Comparison of ENCODE assay signal across 17 cellular contexts in genomic region chr7:32074787-32075570, GRCh38. TPM values are rescaled to one million over a fixed set of nuclear protein-coding genes. Genes with fewer than 3 reads are reported as not detected.
DNase-seq lines count a peak whose midpoint lies in the region; ATAC-seq and TF ChIP-seq lines count a peak whose summit lies in the region.
"Had no signal": no experiment of that assay in that cellular context is flagged by ENCODE, and none has a peak within 500 bp of the region (broad histone marks: within the 10 kb centered on the region; RNA-seq: fewer than 3 reads in every experiment).

No MANE protein-coding gene starts in this region.

- H3K9me3 Mint-ChIP-seq in nephron progenitor cell: peaks cover 9% of the 10 kb centered on the region
- no peaks in the 10 kb centered on the region for H3K9me3 Mint-ChIP-seq in Caco-2 (ENCODE audit: unreplicated experiment)

- H3K27me3 Mint-ChIP-seq in nephron progenitor cell (ENCODE audit: low read depth, poor library complexity) (peaks cover 48% of the 10 kb centered on the region), Caco-2 (ENCODE audit: insufficient read depth, unreplicated experiment) (peaks cover 9% of the 10 kb centered on the region)

- intact Hi-C loops in left ventricle myocardium inferior (cut with micrococcal nuclease) (no loop called here), Right ventricle myocardium inferior (cut with DNase I) (loop anchor here (5.0 kb wide), 1 partner anchor 193 kb away; no protein-coding TSS in a partner anchor), Caco-2 (cut with micrococcal nuclease; ENCODE audit: unreplicated experiment) (no loop called here)

- no TSS peak for BruUV-seq in Caco-2 (replicated peaks; lab: Mats Ljungman, UMichigan)

- TF ChIP-seq CTCF in left ventricle myocardium inferior (IDR thresholded peaks at IDR 0.05; ENCODE audit: borderline replicate concordance): no peak
- TF ChIP-seq CTCF in nephron progenitor cell (IDR thresholded peaks at IDR 0.05): no peak
- no peak for TF ChIP-seq CTCF in Caco-2 (IDR thresholded peaks at IDR 0.05; ENCODE audit: insufficient read depth in 1 of 2, low read depth in 1 of 2, low read length in 1 of 2, severe bottlenecking in 1 of 2, unreplicated experiment in 1 of 2)

- CTCF ChIA-PET in Caco-2 (lab: Charles Lee): no interaction called here

- H3K4me3 Mint-ChIP-seq in nephron progenitor cell (peak overlapping the region; percentile 9), Caco-2 (ENCODE audit: unreplicated experiment) (no peak overlapping the region)

- ATAC-seq in Right ventricle myocardium inferior (no peak), GM18858 (IDR thresholded peaks at IDR 0.05; ENCODE audit: unreplicated experiment) (no peak)
- ATAC-seq: GM12878 had no signal

- H3K4me1 ChIP-seq in left ventricle myocardium inferior (peaks cover 88% of the 10 kb centered on the region), SJCRH30 (no peaks in the 10 kb centered on the region; the same call in 1 of the 2 replicates), Caco-2 (no peaks in the 10 kb centered on the region)
- H3K4me1 ChIP-seq: Peyer's patch had no signal

- no peak for DNase-seq in left ventricle myocardium inferior
- no peak for DNase-seq in Right ventricle myocardium inferior (ENCODE audit: missing footprints)
- peak; percentile 92 for DNase-seq in globus pallidus (ENCODE audit: low spot score)
- DNase-seq in nephron progenitor cell: no peak
- DNase-seq in SJCRH30: no peak
- DNase-seq in activated CD4-positive, alpha-beta T cell treated with anti-CD3 and anti-CD28 coated beads, Interleukin-2, amount 50 U/mL, for 1 hour: no peak
- DNase-seq in Caco-2: no peak
- DNase-seq: Calu3, H7, Karpas-422, NCI-H187 treated with DMSO at 0.1 percent for 48 hours, NCI-H446 treated with DMSO at 0.1 percent for 48 hours, NCI-H774, Peyer's patch, SHP77 treated with DMSO at 0.1 percent for 48 hours had no signal

- no peak overlapping the region for H3K27ac Mint-ChIP-seq in nephron progenitor cell
- no peak overlapping the region for H3K27ac Mint-ChIP-seq in Caco-2 (ENCODE audit: unreplicated experiment)

- H3K27me3 ChIP-seq in left ventricle myocardium inferior (ENCODE audit: low read depth): peaks cover 13% of the 10 kb centered on the region
- H3K27me3 ChIP-seq in SJCRH30: no peaks in the 10 kb centered on the region; the same call in 1 of the 2 replicates
- H3K27me3 ChIP-seq in Caco-2 (replicated peaks; ENCODE audit: control insufficient read depth, insufficient read depth, low read length): no peaks in the 10 kb centered on the region
- H3K27me3 ChIP-seq: Peyer's patch had no signal

- peaks cover 34% of the 10 kb centered on the region for H3K4me1 Mint-ChIP-seq in nephron progenitor cell
- no peaks in the 10 kb centered on the region for H3K4me1 Mint-ChIP-seq in Caco-2 (ENCODE audit: low read depth, unreplicated experiment)

- H3K4me3 ChIP-seq in left ventricle myocardium inferior (no peak overlapping the region), SJCRH30 (no peak overlapping the region), Caco-2 (ENCODE audit: low read depth, low read length) (no peak overlapping the region)
- H3K4me3 ChIP-seq: GM12878, Peyer's patch had no signal

- H3K9me3 ChIP-seq in left ventricle myocardium inferior (replicated peaks) (no peaks in the 10 kb centered on the region), SJCRH30 (replicated peaks) (no peaks in the 10 kb centered on the region), Caco-2 (no peaks in the 10 kb centered on the region)
- H3K9me3 ChIP-seq: Peyer's patch had no signal

- H3K27ac ChIP-seq in left ventricle myocardium inferior (replicated peaks): peak overlapping the region; percentile 94
- H3K27ac ChIP-seq in SJCRH30: no peak overlapping the region
- H3K27ac ChIP-seq: Peyer's patch had no signal

- H3K36me3 ChIP-seq in left ventricle myocardium inferior: no peaks in the 10 kb centered on the region
- H3K36me3 ChIP-seq in SJCRH30: no peaks in the 10 kb centered on the region
- H3K36me3 ChIP-seq in Caco-2 (ENCODE audit: control insufficient read depth, insufficient read depth, low read length): no peaks in the 10 kb centered on the region
- H3K36me3 ChIP-seq: Peyer's patch had no signal

- H3K36me3 Mint-ChIP-seq in nephron progenitor cell (ENCODE audit: low read depth): no peaks in the 10 kb centered on the region
- H3K36me3 Mint-ChIP-seq in Caco-2 (ENCODE audit: insufficient read depth, unreplicated experiment): no peaks in the 10 kb centered on the region

- POLR2A ChIA-PET in Caco-2 (lab: Charles Lee): no interaction called here

RNA-seq across cellular contexts. Expression of gene PDE1C, which starts 4.8 kb away (rescaled TPM):
- total RNA-seq in left ventricle myocardium inferior (207 TPM), Right ventricle myocardium inferior (198 TPM), Caco-2 (2022) (not detected in 2 replicates)
- total RNA-seq in SJCRH30 (2014; rRNA removed; shearing (Covaris generic)): 0.02 TPM in 1 of 2 replicates, not detected in the other

Comparison
In these comparisons a context has a peak if more than half of its experiments do, and no peak if none do; other contexts are left out.
1. RNA of gene PDE1C, which starts 4.8 kb away (total RNA-seq): 207 TPM in left ventricle myocardium inferior (single experiment) and 198 TPM in Right ventricle myocardium inferior (single experiment); 0.02 TPM in SJCRH30 and not detected in Caco-2; every median in the first group is over 100 times any median in the second.